In genomic region chr6:14258695-14259655, GRCh38 we compare ENCODE assay signal across 27 cellular contexts.
A peak's percentile ranks its signal among the peaks of the same experiment; 100 is the strongest.
DNase-seq lines count a peak whose midpoint lies in the region; ATAC-seq and TF ChIP-seq lines count a peak whose summit lies in the region.
"Had no signal": no experiment of that assay in that cellular context is flagged by ENCODE, and none has a peak within 500 bp of the region (broad histone marks: within the 10 kb centered on the region; RNA-seq: fewer than 3 reads in every experiment).

No MANE protein-coding gene starts in this region.

- H3K79me2 ChIP-seq in OCI-LY7 (ENCODE audit: insufficient read depth, low read depth, low read length) (no peaks in the 10 kb centered on the region), hepatocyte (no peaks in the 10 kb centered on the region)

- ATAC-seq in naive B cell (ENCODE audit: low read depth in 2 of 2) (no peak), GM19035 (IDR thresholded peaks at IDR 0.05; ENCODE audit: unreplicated experiment) (no peak), HG02763 (IDR thresholded peaks at IDR 0.05; ENCODE audit: unreplicated experiment) (no peak)
- ATAC-seq in stimulated activated naive B cell treated with anti-CD40 and anti-IgM and Interleukin-4, amounts not matched to agents 10 μg/mL and 1 μg/mL and 100 μg/mL, for 72 hours (replicated peaks), result no peak
- ATAC-seq: activated CD8-positive, alpha-beta memory T cell treated with anti-CD3 and anti-CD28 coated beads, Interleukin-2, amount 10 ng/mL, durations not matched to agents 7 days and 5 days; GM12878; left ventricle myocardium superior; naive thymus-derived CD8-positive, alpha-beta T cell; sciatic nerve; stimulated activated naive CD8-positive, alpha-beta T cell treated with anti-CD3 and anti-CD28 coated beads, Interleukin-15, Interleukin-2, amounts not matched to agents 100 U/mL and 50 U/mL, for 24 hours had no signal

- no peaks in the 10 kb centered on the region for H3K27me3 ChIP-seq in hepatocyte
- H3K27me3 ChIP-seq: brain microvascular endothelial cell, testis, uterus had no signal

- H3K36me3 Mint-ChIP-seq in naive B cell, result peaks cover 8 to 14% of the 10 kb centered on the region in 2 donors
- H3K36me3 Mint-ChIP-seq in stimulated activated naive B cell treated with anti-CD40 and anti-IgM and Interleukin-4, amounts not matched to agents 10 μg/mL and 1 μg/mL and 100 μg/mL, for 72 hours, result peaks cover 28 to 44% of the 10 kb centered on the region in 2 donors
- H3K36me3 Mint-ChIP-seq: activated naive CD4-positive, alpha-beta T cell treated with anti-CD3 and anti-CD28 coated beads, Interleukin-2, amount 10 ng/mL, durations not matched to agents 7 days and 5 days had no signal

- TF ChIP-seq CTCF in OCI-LY7 (conservative IDR thresholded peaks at IDR 0.05; ENCODE audit: low read length) (no peak), hepatocyte (IDR thresholded peaks at IDR 0.05; ENCODE audit: poor library complexity) (no peak)

- H3K27ac Mint-ChIP-seq in naive B cell, result peak overlapping the region; percentile 13 to 89 (median 42)
- peak overlapping the region; percentile 9 for H3K27ac Mint-ChIP-seq in stimulated activated naive B cell treated with anti-CD40 and anti-IgM and Interleukin-4, amounts not matched to agents 10 μg/mL and 1 μg/mL and 100 μg/mL, for 72 hours
- H3K27ac Mint-ChIP-seq: activated CD8-positive, alpha-beta memory T cell treated with anti-CD3 and anti-CD28 coated beads, Interleukin-2, amount 10 ng/mL, durations not matched to agents 7 days and 5 days; activated naive CD4-positive, alpha-beta T cell treated with anti-CD3 and anti-CD28 coated beads, Interleukin-2, amount 10 ng/mL, durations not matched to agents 7 days and 5 days; CD4-positive, alpha-beta T cell had no signal

- no peaks in the 10 kb centered on the region for H3K27me3 Mint-ChIP-seq in naive B cell
- H3K27me3 Mint-ChIP-seq in stimulated activated naive B cell treated with anti-CD40 and anti-IgM and Interleukin-4, amounts not matched to agents 10 μg/mL and 1 μg/mL and 100 μg/mL, for 72 hours, result no peaks in the 10 kb centered on the region
- H3K27me3 Mint-ChIP-seq: activated CD8-positive, alpha-beta memory T cell treated with anti-CD3 and anti-CD28 coated beads, Interleukin-2, amount 10 ng/mL, durations not matched to agents 7 days and 5 days; CD4-positive, alpha-beta T cell; naive thymus-derived CD8-positive, alpha-beta T cell had no signal

- WGBS in hepatocyte (ENCODE audit: low lambda C conversion rate, missing lambda C conversion rate), result 64% methylated on average over 12 of the region's 12 CpGs

- H3K27ac ChIP-seq in OCI-LY7 (ENCODE audit: low read depth, low read length, poor library complexity, severe bottlenecking) (no peak overlapping the region), hepatocyte (no peak overlapping the region)
- H3K27ac ChIP-seq: brain microvascular endothelial cell, testis, uterus had no signal

- intact Hi-C loops in OCI-LY7 (cut with micrococcal nuclease; ENCODE audit: unreplicated experiment), result no loop called here

- H3K9me3 Mint-ChIP-seq in naive B cell, result peaks cover 0 to 19% (median 3%) of the 10 kb centered on the region in 7 donors
- H3K9me3 Mint-ChIP-seq in stimulated activated naive B cell treated with anti-CD40 and anti-IgM and Interleukin-4, amounts not matched to agents 10 μg/mL and 1 μg/mL and 100 μg/mL, for 72 hours, result peaks cover 0 to 10% of the 10 kb centered on the region in 2 donors

- H3K36me3 ChIP-seq in OCI-LY7 (ENCODE audit: insufficient read depth, low read length) (peaks cover 4% of the 10 kb centered on the region; the same call in 1 of the 2 replicates), hepatocyte (replicated peaks; ENCODE audit: insufficient read depth, low read depth) (no peaks in the 10 kb centered on the region)
- H3K36me3 ChIP-seq: brain microvascular endothelial cell, uterus had no signal

- peaks cover 28 to 57% (median 43%) of the 10 kb centered on the region in 3 donors for H3K4me1 Mint-ChIP-seq in naive B cell
- H3K4me1 Mint-ChIP-seq in stimulated activated naive B cell treated with anti-CD40 and anti-IgM and Interleukin-4, amounts not matched to agents 10 μg/mL and 1 μg/mL and 100 μg/mL, for 72 hours, result peaks cover 18 to 40% of the 10 kb centered on the region in 2 donors

- CTCF ChIA-PET in OCI-LY7 (lab: Charles Lee; ENCODE audit: unreplicated experiment), result interaction anchor here (0.8 kb wide), 1 partner anchor 110 kb away, joined by 3 read pairs; no protein-coding TSS in a partner anchor

- H3K4me2 ChIP-seq in OCI-LY7 (ENCODE audit: low read length) (no peak overlapping the region; the same call in 1 of the 2 replicates), hepatocyte (no peak overlapping the region)

- DNase-seq in NCI-H748 (lab: John Stamatoyannopoulos, UW; ENCODE audit: unreplicated experiment), result peak; percentile 54
- DNase-seq in NCI-H748 treated with DMSO at 0.1 percent for 48 hours (lab: John Stamatoyannopoulos, UW), result no peak
- DNase-seq in OCI-LY7 (ENCODE audit: low spot score), result no peak
- DNase-seq in naive B cell, result no peak
- no peak for DNase-seq in stimulated activated naive B cell treated with anti-CD40 and anti-IgM and Interleukin-4, amounts not matched to agents 10 μg/mL and 1 μg/mL and 100 μg/mL, for 72 hours
- no peak for DNase-seq in hepatocyte (ENCODE audit: low spot score)
- DNase-seq: activated CD4-positive, alpha-beta T cell treated with anti-CD3 and anti-CD28 coated beads for 48 hours; activated CD8-positive, alpha-beta memory T cell treated with anti-CD3 and anti-CD28 coated beads, Interleukin-2, amount 10 ng/mL, durations not matched to agents 7 days and 5 days; activated naive CD4-positive, alpha-beta T cell treated with anti-CD3 and anti-CD28 coated beads, Interleukin-2, amount 10 ng/mL, durations not matched to agents 7 days and 5 days; activated T-cell treated with anti-CD3 and anti-CD28 coated beads, Interleukin-2, amount 50 U/mL, for 48 hours; brain microvascular endothelial cell; CD4-positive, alpha-beta T cell; islet precursor cell; left ventricle myocardium superior; naive thymus-derived CD8-positive, alpha-beta T cell; NCI-H1092; NCI-H2029; NCI-H345; NCI-H82; OCI-M1; stimulated activated naive CD8-positive, alpha-beta T cell treated with anti-CD3 and anti-CD28 coated beads, Interleukin-15, Interleukin-2, amounts not matched to agents 100 U/mL and 50 U/mL, for 24 hours; testis; uterus had no signal

- peaks cover 58% of the 10 kb centered on the region for H3K4me1 ChIP-seq in OCI-LY7 (ENCODE audit: insufficient read depth, low read length, poor library complexity, severe bottlenecking)
- H3K4me1 ChIP-seq in hepatocyte (ENCODE audit: insufficient read depth), result no peaks in the 10 kb centered on the region
- H3K4me1 ChIP-seq: testis, uterus had no signal

- H2AFZ ChIP-seq in OCI-LY7 (ENCODE audit: low read length), result peak overlapping the region; percentile 69; the same call in 1 of the 2 replicates
- no peak overlapping the region for H2AFZ ChIP-seq in hepatocyte

- H3K9me2 ChIP-seq in OCI-LY7 (ENCODE audit: insufficient read depth, low read length), result no peaks in the 10 kb centered on the region
- no peaks in the 10 kb centered on the region for H3K9me2 ChIP-seq in hepatocyte (replicated peaks; ENCODE audit: insufficient read depth)

- peak overlapping the region in 2 of 8 donors; percentile 5 to 54 for H3K4me3 Mint-ChIP-seq in naive B cell
- H3K4me3 Mint-ChIP-seq in stimulated activated naive B cell treated with anti-CD40 and anti-IgM and Interleukin-4, amounts not matched to agents 10 μg/mL and 1 μg/mL and 100 μg/mL, for 72 hours, result no peak overlapping the region
- H3K4me3 Mint-ChIP-seq: activated CD8-positive, alpha-beta memory T cell treated with anti-CD3 and anti-CD28 coated beads, Interleukin-2, amount 10 ng/mL, durations not matched to agents 7 days and 5 days; activated naive CD4-positive, alpha-beta T cell treated with anti-CD3 and anti-CD28 coated beads, Interleukin-2, amount 10 ng/mL, durations not matched to agents 7 days and 5 days; CD4-positive, alpha-beta T cell; naive thymus-derived CD8-positive, alpha-beta T cell had no signal

- POLR2A ChIA-PET in OCI-LY7 (lab: Charles Lee), result interaction anchor here (0.7 to 1.1 kb wide), 2 partner anchors 18 to 37 kb away, joined by 3 read pairs; no protein-coding TSS in a partner anchor

- H3K4me3 ChIP-seq in OCI-LY7 (ENCODE audit: low read depth, low read length, poor library complexity, severe bottlenecking), result no peak overlapping the region
- no peak overlapping the region for H3K4me3 ChIP-seq in hepatocyte
- H3K4me3 ChIP-seq: GM12878, testis, uterus had no signal

- no TSS peak for BruUV-seq in OCI-LY7 (replicated peaks; lab: Mats Ljungman, UMichigan)

- no peaks in the 10 kb centered on the region for H4K20me1 ChIP-seq in OCI-LY7 (ENCODE audit: insufficient read depth, low read length)
- no peaks in the 10 kb centered on the region for H4K20me1 ChIP-seq in hepatocyte (ENCODE audit: insufficient read depth, poor library complexity, severe bottlenecking)

- H3K9me3 ChIP-seq in OCI-LY7 (ENCODE audit: low read length), result peaks cover 26% of the 10 kb centered on the region
- H3K9me3 ChIP-seq in hepatocyte (ENCODE audit: low read depth), result peaks cover 5% of the 10 kb centered on the region
- H3K9me3 ChIP-seq: testis, uterus had no signal
